15 cellular contexts compared by ENCODE assay signal in the genomic region with DNA sequence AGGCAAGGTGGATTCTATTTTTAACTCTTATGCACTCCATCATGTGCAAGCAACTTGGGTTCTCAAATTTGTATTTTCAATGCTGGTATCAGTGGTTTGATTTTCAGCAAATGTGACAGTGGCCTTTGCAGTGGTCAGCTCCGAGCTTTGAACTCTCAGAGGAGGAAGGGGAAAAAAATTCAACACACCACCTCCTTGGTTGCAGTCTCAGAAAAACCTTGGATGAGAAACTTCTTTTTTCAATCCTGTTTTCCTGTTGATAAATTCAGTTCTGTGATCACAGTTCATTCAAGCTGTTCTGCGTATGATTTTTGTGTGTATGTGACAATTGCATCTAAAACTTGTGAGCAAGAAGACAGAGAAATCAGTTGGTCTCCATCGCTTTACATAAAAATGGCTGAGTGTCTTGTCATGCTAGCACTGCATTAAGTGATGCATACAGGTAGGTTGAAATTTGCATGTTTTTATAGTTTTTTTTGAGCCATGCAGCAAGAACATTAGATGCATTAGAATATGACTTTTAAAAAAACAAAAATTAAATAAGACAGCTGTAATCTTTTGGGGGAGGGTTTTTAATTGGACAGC. TPM values are rescaled to one million over a fixed set of nuclear protein-coding genes. Genes with fewer than 3 reads are reported as not detected.
DNase-seq lines count a peak whose midpoint lies in the region; ATAC-seq and TF ChIP-seq lines count a peak whose summit lies in the region.
"Had no signal": no experiment of that assay in that cellular context is flagged by ENCODE, and none has a peak within 500 bp of the region (broad histone marks: within the 10 kb centered on the region; RNA-seq: fewer than 3 reads in every experiment).

No MANE protein-coding gene starts in this region.

- no peak for DNase-seq in AG04450 (ENCODE audit: low read depth, low spot score)
- DNase-seq in activated B cell treated with CpG ODN at 0.5 μM for 24 hours: no peak
- DNase-seq in memory B cell (ENCODE audit: low spot score in 2 of 2): no peak
- no peak for DNase-seq in NK-92 treated with Interleukin-12 subunit alpha and Interleukin-12 subunit beta, amount 100 ng/mL, for 24 hours (lab: John Stamatoyannopoulos, UW)
- DNase-seq: activated CD4-positive, alpha-beta T cell treated with anti-CD3 and anti-CD28 coated beads for 4 hours; foreskin melanocyte; left colon; NCI-H345 had no signal

- TF ChIP-seq CTCF in AG04450 (IDR thresholded peaks at IDR 0.05; ENCODE audit: low read depth, low read length) (no peak), activated B cell treated with CpG ODN at 0.5 μM for 24 hours (IDR thresholded peaks at IDR 0.05) (no peak)

- POLR2A ChIA-PET in AG04450 (lab: Yijun Ruan, JAX) (interaction anchor here (0.6 to 5.2 kb wide), 5 partner anchors 19 to 76 kb away, joined by 3 to 66 read pairs (median 10); partner anchors contain the start of gene ZBTB38), activated B cell treated with CpG ODN at 0.5 μM for 24 hours (lab: Charles Lee) (interaction anchor here (1.4 to 3.2 kb wide), 3 partner anchors 15 to 25 kb away, joined by 3 to 27 read pairs (median 6); no protein-coding TSS in a partner anchor)

- H3K4me3 Mint-ChIP-seq in activated B cell treated with CpG ODN at 0.5 μM for 24 hours (peak overlapping the region; percentile 83), memory B cell (peak overlapping the region; percentile 93)

- H3K27me3 Mint-ChIP-seq in activated B cell treated with CpG ODN at 0.5 μM for 24 hours: no peaks in the 10 kb centered on the region
- peaks cover 2% of the 10 kb centered on the region for H3K27me3 Mint-ChIP-seq in memory B cell
- H3K27me3 Mint-ChIP-seq: progenitor cell of endocrine pancreas had no signal

- peak; percentile 14 for TF ChIP-seq POLR2A in GM19099 (IDR thresholded peaks at IDR 0.05; ENCODE audit: extremely low read depth, insufficient read length, low read depth)

- no peak for ATAC-seq in activated B cell treated with CpG ODN at 0.5 μM for 24 hours (ENCODE audit: low read depth)
- ATAC-seq in memory B cell (ENCODE audit: low read depth): no peak
- no peak for ATAC-seq in GM19328 (IDR thresholded peaks at IDR 0.05; ENCODE audit: unreplicated experiment)
- no peak for ATAC-seq in HG03045 (IDR thresholded peaks at IDR 0.05; ENCODE audit: unreplicated experiment)
- no peak for ATAC-seq in HG03175 (IDR thresholded peaks at IDR 0.05; ENCODE audit: unreplicated experiment)
- ATAC-seq: activated naive CD4-positive, alpha-beta T cell treated with anti-CD3 and anti-CD28 coated beads, Interleukin-2, amount 50 U/mL, for 72 hours; left colon had no signal

- peak overlapping the region; percentile 68 for H3K4me3 ChIP-seq in AG04450 (ENCODE audit: low read depth, low read length)
- H3K4me3 ChIP-seq: SJSA1 had no signal

- H3K36me3 Mint-ChIP-seq in activated B cell treated with CpG ODN at 0.5 μM for 24 hours (ENCODE audit: low read depth): no peaks in the 10 kb centered on the region
- peaks cover under 1% of the 10 kb centered on the region for H3K36me3 Mint-ChIP-seq in memory B cell
- H3K36me3 Mint-ChIP-seq: activated naive CD4-positive, alpha-beta T cell treated with anti-CD3 and anti-CD28 coated beads, Interleukin-2, amount 50 U/mL, for 72 hours had no signal

- intact Hi-C loops in activated B cell treated with CpG ODN at 0.5 μM for 24 hours (cut with micrococcal nuclease): loop anchor here (1.0 kb wide), 1 partner anchor 13 kb away; no protein-coding TSS in a partner anchor

- H3K9me3 Mint-ChIP-seq in activated B cell treated with CpG ODN at 0.5 μM for 24 hours (no peaks in the 10 kb centered on the region), memory B cell (no peaks in the 10 kb centered on the region)
- H3K9me3 Mint-ChIP-seq: activated naive CD4-positive, alpha-beta T cell treated with anti-CD3 and anti-CD28 coated beads, Interleukin-2, amount 50 U/mL, for 72 hours had no signal

- H3K4me1 Mint-ChIP-seq in activated B cell treated with CpG ODN at 0.5 μM for 24 hours (peaks cover 41% of the 10 kb centered on the region), memory B cell (peaks cover 17% of the 10 kb centered on the region)

- no peaks in the 10 kb centered on the region for H3K9me3 ChIP-seq in AG04450 (ENCODE audit: control insufficient read depth, insufficient read depth, low read length)
- H3K9me3 ChIP-seq: SJSA1 had no signal

- H3K27ac Mint-ChIP-seq in activated B cell treated with CpG ODN at 0.5 μM for 24 hours (peak overlapping the region; percentile 85), memory B cell (peak overlapping the region; percentile 93)
- H3K27ac Mint-ChIP-seq: activated naive CD4-positive, alpha-beta T cell treated with anti-CD3 and anti-CD28 coated beads, Interleukin-2, amount 50 U/mL, for 72 hours; progenitor cell of endocrine pancreas had no signal

- H3K27ac ChIP-seq in AG04450 (ENCODE audit: low read depth, low read length): peak overlapping the region; percentile 25
- H3K27ac ChIP-seq: SJSA1 had no signal

- no peaks in the 10 kb centered on the region for H3K27me3 ChIP-seq in AG04450 (ENCODE audit: control insufficient read depth, insufficient read depth, low read length)
- H3K27me3 ChIP-seq: SJSA1 had no signal

- CTCF ChIA-PET in AG04450 (lab: Charles Lee) (interaction anchor here (1.0 to 2.2 kb wide), 8 partner anchors 9 to 174 kb away, joined by 3 to 7 read pairs (median 4); no protein-coding TSS in a partner anchor), activated B cell treated with CpG ODN at 0.5 μM for 24 hours (lab: Charles Lee) (interaction anchor here (1.1 kb wide), 1 partner anchor 64 kb away, joined by 5 read pairs; no protein-coding TSS in a partner anchor)

RNA-seq across cellular contexts. Expression of gene ZBTB38, which starts 19.2 kb away (rescaled TPM):
- 85.1 and 97.1 TPM in 2 replicates for polyA plus RNA-seq in AG04450 (2011; rRNA removed)
- polyA minus RNA-seq in AG04450 (2011; rRNA and poly(A)+ RNA removed): 176 and 193 TPM in 2 replicates
- total RNA-seq in activated B cell treated with CpG ODN at 0.5 μM for 24 hours: 39.5 and 45.2 TPM in 2 replicates
